Comparison of ENCODE assay signal across 25 cellular contexts in genomic region chr1:207789792-207790787, GRCh38. TPM values are rescaled to one million over a fixed set of nuclear protein-coding genes. Genes with fewer than 3 reads are reported as not detected.
DNase-seq lines count a peak whose midpoint lies in the region; ATAC-seq, FAIRE-seq and TF ChIP-seq lines count a peak whose summit lies in the region.
"Had no signal": no experiment of that assay in that cellular context is flagged by ENCODE, and none has a peak within 500 bp of the region (broad histone marks: within the 10 kb centered on the region; RNA-seq: fewer than 3 reads in every experiment).

No MANE protein-coding gene starts in this region.

- no peak for TF ChIP-seq POLR2A in breast epithelium (IDR thresholded peaks at IDR 0.05)

- no peak for ATAC-seq in GM21786 (IDR thresholded peaks at IDR 0.05; ENCODE audit: unreplicated experiment)
- ATAC-seq: K562; stimulated activated naive CD8-positive, alpha-beta T cell treated with anti-CD3 and anti-CD28 coated beads, Interleukin-15, Interleukin-2, amounts not matched to agents 100 U/mL and 50 U/mL, for 24 hours had no signal

- H3K27me3 Mint-ChIP-seq in MCF 10A (ENCODE audit: insufficient read depth, unreplicated experiment) (no peaks in the 10 kb centered on the region), type B pancreatic cell (no peaks in the 10 kb centered on the region)
- H3K27me3 Mint-ChIP-seq in activated T-helper 2 cell treated with anti-CD3 and anti-CD28 coated beads, Interferon-gamma antibody, Interleukin-2, Interleukin-4, amounts not matched to agents 10 μg/mL and 5 μg/mL and 100 μg/mL, durations not matched to agents 14 hours and 24 hours and 36 hours (ENCODE audit: low read depth): no peaks in the 10 kb centered on the region
- H3K27me3 Mint-ChIP-seq: activated CD4-positive, alpha-beta memory T cell treated with anti-CD3 and anti-CD28 coated beads, Interleukin-2, amount 10 ng/mL, durations not matched to agents 7 days and 5 days; CD4-positive, CD25-positive, alpha-beta regulatory T cell had no signal

- H3K4me1 Mint-ChIP-seq in MCF 10A (ENCODE audit: insufficient read depth, unreplicated experiment): peaks cover 15% of the 10 kb centered on the region
- H3K4me1 Mint-ChIP-seq in activated T-helper 2 cell treated with anti-CD3 and anti-CD28 coated beads, Interferon-gamma antibody, Interleukin-2, Interleukin-4, amounts not matched to agents 10 μg/mL and 5 μg/mL and 100 μg/mL, durations not matched to agents 14 hours and 24 hours and 36 hours (ENCODE audit: low read depth): peaks cover 6% of the 10 kb centered on the region
- no peaks in the 10 kb centered on the region for H3K4me1 Mint-ChIP-seq in type B pancreatic cell (ENCODE audit: unreplicated experiment)
- H3K4me1 Mint-ChIP-seq: activated CD4-positive, alpha-beta memory T cell treated with anti-CD3 and anti-CD28 coated beads, Interleukin-2, amount 10 ng/mL, durations not matched to agents 7 days and 5 days had no signal

- H3K9me3 ChIP-seq in breast epithelium (no peaks in the 10 kb centered on the region), kidney (ENCODE audit: control insufficient read depth in 1 of 2, low read length in 2 of 2) (no peaks in the 10 kb centered on the region)
- H3K9me3 ChIP-seq: left ventricle myocardium inferior, neutrophil, right lobe of liver, upper lobe of left lung had no signal

- CTCF ChIA-PET in MCF 10A (lab: Yijun Ruan, JAX): interaction anchor here (0.6 to 5.2 kb wide), 5 partner anchors 7 to 229 kb away, joined by 3 to 58 read pairs (median 3); no protein-coding TSS in a partner anchor

- H3K9me3 Mint-ChIP-seq in MCF 10A (ENCODE audit: unreplicated experiment): no peaks in the 10 kb centered on the region
- no peaks in the 10 kb centered on the region for H3K9me3 Mint-ChIP-seq in activated T-helper 2 cell treated with anti-CD3 and anti-CD28 coated beads, Interferon-gamma antibody, Interleukin-2, Interleukin-4, amounts not matched to agents 10 μg/mL and 5 μg/mL and 100 μg/mL, durations not matched to agents 14 hours and 24 hours and 36 hours
- no peaks in the 10 kb centered on the region for H3K9me3 Mint-ChIP-seq in type B pancreatic cell
- H3K9me3 Mint-ChIP-seq: activated CD4-positive, alpha-beta memory T cell treated with anti-CD3 and anti-CD28 coated beads, Interleukin-2, amount 10 ng/mL, durations not matched to agents 7 days and 5 days; CD4-positive, CD25-positive, alpha-beta regulatory T cell had no signal

- H3K4me3 ChIP-seq in breast epithelium (no peak overlapping the region), kidney (ENCODE audit: low read length in 2 of 2) (no peak overlapping the region)
- H3K4me3 ChIP-seq: K562, left ventricle myocardium inferior, right lobe of liver, upper lobe of left lung had no signal

- H3K27me3 ChIP-seq in breast epithelium: no peaks in the 10 kb centered on the region
- H3K27me3 ChIP-seq: neutrophil, right lobe of liver, upper lobe of left lung had no signal

- H3K4me3 Mint-ChIP-seq in MCF 10A (ENCODE audit: unreplicated experiment): no peak overlapping the region
- no peak overlapping the region for H3K4me3 Mint-ChIP-seq in activated T-helper 2 cell treated with anti-CD3 and anti-CD28 coated beads, Interferon-gamma antibody, Interleukin-2, Interleukin-4, amounts not matched to agents 10 μg/mL and 5 μg/mL and 100 μg/mL, durations not matched to agents 14 hours and 24 hours and 36 hours (ENCODE audit: low read depth)
- H3K4me3 Mint-ChIP-seq in type B pancreatic cell: peak overlapping the region; percentile 66
- H3K4me3 Mint-ChIP-seq: activated CD4-positive, alpha-beta memory T cell treated with anti-CD3 and anti-CD28 coated beads, Interleukin-2, amount 10 ng/mL, durations not matched to agents 7 days and 5 days; CD4-positive, CD25-positive, alpha-beta regulatory T cell had no signal

- H3K27ac Mint-ChIP-seq in MCF 10A (ENCODE audit: low read depth, unreplicated experiment) (peak overlapping the region; percentile 15), type B pancreatic cell (peak overlapping the region; percentile 91)
- H3K27ac Mint-ChIP-seq in activated T-helper 2 cell treated with anti-CD3 and anti-CD28 coated beads, Interferon-gamma antibody, Interleukin-2, Interleukin-4, amounts not matched to agents 10 μg/mL and 5 μg/mL and 100 μg/mL, durations not matched to agents 14 hours and 24 hours and 36 hours: peak overlapping the region; percentile 21
- H3K27ac Mint-ChIP-seq: activated CD4-positive, alpha-beta memory T cell treated with anti-CD3 and anti-CD28 coated beads, Interleukin-2, amount 10 ng/mL, durations not matched to agents 7 days and 5 days had no signal

- H3K36me3 ChIP-seq in breast epithelium (peaks cover 5% of the 10 kb centered on the region), kidney (ENCODE audit: control insufficient read depth in 1 of 2, insufficient read depth in 2 of 2, low read length in 2 of 2) (peaks cover 4 to 8% of the 10 kb centered on the region in 2 donors)

- H3K4me1 ChIP-seq in breast epithelium (no peaks in the 10 kb centered on the region), kidney (ENCODE audit: control insufficient read depth in 1 of 2, insufficient read depth in 1 of 2, low read depth in 1 of 2, low read length in 2 of 2) (no peaks in the 10 kb centered on the region)
- H3K4me1 ChIP-seq: left ventricle myocardium inferior, right lobe of liver had no signal

- no TSS peak for BruUV-seq in MCF 10A (replicated peaks; lab: Mats Ljungman, UMichigan)

- POLR2A ChIA-PET in MCF 10A (lab: Yijun Ruan, JAX): interaction anchor here (0.6 to 1.1 kb wide), 3 partner anchors 12 to 38 kb away, joined by 3 to 6 read pairs (median 3); no protein-coding TSS in a partner anchor

- intact Hi-C loops in MCF 10A (cut with micrococcal nuclease): no loop called here
- intact Hi-C loops in breast epithelium (cut with DNase I; ENCODE audit: low total_unique reads): no loop called here
- intact Hi-C loops in activated T-helper 2 cell treated with anti-CD3 and anti-CD28 coated beads, Interferon-gamma antibody, Interleukin-2, Interleukin-4, amounts not matched to agents 10 μg/mL and 5 μg/mL and 100 μg/mL, durations not matched to agents 14 hours and 24 hours and 36 hours (cut with micrococcal nuclease): no loop called here
- intact Hi-C loops in kidney (cut with DNase I): no loop called here

- TF ChIP-seq CTCF in MCF 10A (IDR thresholded peaks at IDR 0.05; ENCODE audit: unreplicated experiment) (no peak), breast epithelium (IDR thresholded peaks at IDR 0.05) (no peak), kidney (IDR thresholded peaks at IDR 0.05; ENCODE audit: borderline replicate concordance, extremely low read depth, insufficient read depth) (no peak), type B pancreatic cell (conservative IDR thresholded peaks at IDR 0.05) (no peak)

- peak; percentile 25 for FAIRE-seq in kidney (lab: Jason Lieb, UNC)
- FAIRE-seq: GM19239, K562 had no signal

- no peak for DNase-seq in MCF 10A (ENCODE audit: unreplicated experiment)
- no peak for DNase-seq in breast epithelium (ENCODE audit: low spot score in 2 of 2)
- no peak for DNase-seq in activated T-helper 2 cell treated with anti-CD3 and anti-CD28 coated beads, Interferon-gamma antibody, Interleukin-2, Interleukin-4, amounts not matched to agents 10 μg/mL and 5 μg/mL and 100 μg/mL, durations not matched to agents 14 hours and 24 hours and 36 hours (ENCODE audit: low spot score)
- no peak for DNase-seq in kidney
- DNase-seq in type B pancreatic cell (ENCODE audit: extremely low spot score, unreplicated experiment): no peak
- no peak for DNase-seq in kidney glomerular epithelial cell (lab: John Stamatoyannopoulos, UW)
- no peak for DNase-seq in NCI-H446 (lab: John Stamatoyannopoulos, UW)
- DNase-seq: activated CD4-positive, alpha-beta memory T cell treated with anti-CD3 and anti-CD28 coated beads, Interleukin-2, amount 10 ng/mL, durations not matched to agents 7 days and 5 days; amygdala; CD4-positive, CD25-positive, alpha-beta regulatory T cell; DMS79 treated with DMSO at 0.1 percent for 48 hours; foreskin melanocyte; left ventricle myocardium inferior; NCI-H2029; NCI-H510A; right lobe of liver; stimulated activated CD4-positive, alpha-beta T cell treated with anti-CD3 and anti-CD28 coated beads, Interleukin-1b, Interleukin-23, amount 100 ng/mL, for 48 hours; stimulated activated naive CD8-positive, alpha-beta T cell treated with anti-CD3 and anti-CD28 coated beads, Interleukin-15, Interleukin-2, amounts not matched to agents 100 U/mL and 50 U/mL, for 24 hours; T-helper 1 cell; upper lobe of left lung had no signal

- H3K36me3 Mint-ChIP-seq in MCF 10A (ENCODE audit: insufficient read depth, unreplicated experiment): peaks cover 85% of the 10 kb centered on the region
- H3K36me3 Mint-ChIP-seq in activated T-helper 2 cell treated with anti-CD3 and anti-CD28 coated beads, Interferon-gamma antibody, Interleukin-2, Interleukin-4, amounts not matched to agents 10 μg/mL and 5 μg/mL and 100 μg/mL, durations not matched to agents 14 hours and 24 hours and 36 hours (ENCODE audit: low read depth): peaks cover 43% of the 10 kb centered on the region
- H3K36me3 Mint-ChIP-seq in type B pancreatic cell: peaks cover 27% of the 10 kb centered on the region

- H3K27ac ChIP-seq in breast epithelium (no peak overlapping the region), kidney (ENCODE audit: low read depth in 2 of 2, low read length in 2 of 2) (no peak overlapping the region)
- H3K27ac ChIP-seq: HL-60, left ventricle myocardium inferior, neutrophil, right lobe of liver, upper lobe of left lung had no signal

- H3K9ac ChIP-seq in kidney (ENCODE audit: low read length in 2 of 2): no peak overlapping the region

RNA-seq across cellular contexts. Expression of gene CD46, which starts 38.2 kb away (rescaled TPM):
- 181 and 184 TPM in 2 replicates for total RNA-seq in MCF 10A (2022)
- total RNA-seq in breast epithelium: 100 to 1,000 TPM; 203 to 283 (median 204) TPM
- 113 and 116 TPM in 2 replicates for total RNA-seq in activated T-helper 2 cell treated with anti-CD3 and anti-CD28 coated beads, Interferon-gamma antibody, Interleukin-2, Interleukin-4, amounts not matched to agents 10 μg/mL and 5 μg/mL and 100 μg/mL, durations not matched to agents 14 hours and 24 hours and 36 hours
- 269 TPM for total RNA-seq in kidney
- 119 TPM for polyA plus RNA-seq in kidney (ENCODE audit: insufficient read depth, low read depth, low replicate concordance)
- total RNA-seq in type B pancreatic cell (ENCODE audit: low replicate concordance): 155 and 220 TPM in 2 replicates

Comparison
In these comparisons a context has a peak if more than half of its experiments do, and no peak if none do; other contexts are left out.
1. H3K27ac Mint-ChIP-seq: peak in every context shown above with its lines; median percentile 91 in type B pancreatic cell; 21 in activated T-helper 2 cell treated with anti-CD3 and anti-CD28 coated beads, Interferon-gamma antibody, Interleukin-2, Interleukin-4, amounts not matched to agents 10 μg/mL and 5 μg/mL and 100 μg/mL, durations not matched to agents 14 hours and 24 hours and 36 hours; 15 in MCF 10A.